10 cellular contexts compared by ENCODE assay signal in the genomic region with DNA sequence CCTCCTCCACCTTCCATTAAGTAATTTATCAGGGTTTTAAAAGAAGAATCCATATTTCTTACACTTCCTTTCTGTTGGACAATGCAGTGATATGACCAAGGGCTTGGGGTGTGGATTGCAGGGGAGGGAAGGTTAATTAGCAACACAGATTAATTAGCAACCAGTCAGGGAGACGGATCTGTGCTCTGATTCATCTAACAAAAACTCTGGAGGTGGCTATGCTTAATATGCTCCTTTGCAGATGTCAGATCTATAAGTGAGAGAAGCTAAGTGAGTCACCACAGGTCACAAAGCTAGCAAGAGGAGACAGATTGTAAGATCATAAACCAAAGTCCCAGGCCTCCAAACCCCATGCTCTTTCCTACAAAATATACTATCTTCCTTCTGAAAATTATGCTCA.
DNase-seq lines count a peak whose midpoint lies in the region; ATAC-seq and TF ChIP-seq lines count a peak whose summit lies in the region.
"Had no signal": no experiment of that assay in that cellular context is flagged by ENCODE, and none has a peak within 500 bp of the region (broad histone marks: within the 10 kb centered on the region; RNA-seq: fewer than 3 reads in every experiment).

No MANE protein-coding gene starts in this region.

- H3K36me3 Mint-ChIP-seq in activated naive CD8-positive, alpha-beta T cell treated with anti-CD3 and anti-CD28 coated beads for 36 hours, result peaks cover 1% of the 10 kb centered on the region
- H3K36me3 Mint-ChIP-seq in WTC11, result no peaks in the 10 kb centered on the region
- H3K36me3 Mint-ChIP-seq: neural progenitor cell had no signal

- intact Hi-C loops in mucosa of descending colon (cut with DNase I, micrococcal nuclease), result no loop called here

- in situ Hi-C loops in Caki2 (cut with HindIII; ENCODE audit: low pct_unique_long_range_greater_than_20kb, low sequenced_read_pairs), result no loop called here

- no peaks in the 10 kb centered on the region for H3K9me3 ChIP-seq in mucosa of descending colon

- POLR2A ChIA-PET in WTC11 (lab: Charles Lee), result no interaction called here

- H3K36me3 ChIP-seq in mucosa of descending colon (ENCODE audit: low read depth), result no peaks in the 10 kb centered on the region
- H3K36me3 ChIP-seq: neural progenitor cell had no signal

- H3K4me1 Mint-ChIP-seq in activated naive CD8-positive, alpha-beta T cell treated with anti-CD3 and anti-CD28 coated beads for 36 hours, result peaks cover 81% of the 10 kb centered on the region
- peaks cover 2% of the 10 kb centered on the region; the same call in 1 of the 2 replicates for H3K4me1 Mint-ChIP-seq in WTC11

- no peak overlapping the region for H3K4me3 ChIP-seq in mucosa of descending colon
- H3K4me3 ChIP-seq: neural progenitor cell had no signal

- peak; percentile 92 for DNase-seq in Caki2 (ENCODE audit: low read depth)
- no peak for DNase-seq in activated naive CD8-positive, alpha-beta T cell treated with anti-CD3 and anti-CD28 coated beads for 36 hours
- no peak for DNase-seq in mucosa of descending colon
- DNase-seq in WTC11 (ENCODE audit: low spot score), result no peak
- DNase-seq in NCI-H2196 (lab: John Stamatoyannopoulos, UW; ENCODE audit: unreplicated experiment), result no peak
- DNase-seq: MM.1S had no signal

- H3K4me3 Mint-ChIP-seq in activated naive CD8-positive, alpha-beta T cell treated with anti-CD3 and anti-CD28 coated beads for 36 hours, result peak overlapping the region; percentile 11
- no peak overlapping the region for H3K4me3 Mint-ChIP-seq in WTC11
- H3K4me3 Mint-ChIP-seq: neural progenitor cell had no signal

- H3K27me3 Mint-ChIP-seq in activated naive CD8-positive, alpha-beta T cell treated with anti-CD3 and anti-CD28 coated beads for 36 hours, result no peaks in the 10 kb centered on the region
- H3K27me3 Mint-ChIP-seq in WTC11 (ENCODE audit: low read depth), result no peaks in the 10 kb centered on the region

- ATAC-seq in HG03520 (IDR thresholded peaks at IDR 0.05; ENCODE audit: unreplicated experiment) (peak; percentile 40), mucosa of descending colon (peak; percentile 52), WTC11 (no peak), HG02885 (IDR thresholded peaks at IDR 0.05; ENCODE audit: poor library complexity, unreplicated experiment) (no peak), GM19455 (IDR thresholded peaks at IDR 0.05; ENCODE audit: unreplicated experiment) (no peak)

- peak overlapping the region; percentile 81 for H3K27ac Mint-ChIP-seq in activated naive CD8-positive, alpha-beta T cell treated with anti-CD3 and anti-CD28 coated beads for 36 hours
- no peak overlapping the region for H3K27ac Mint-ChIP-seq in WTC11
- H3K27ac Mint-ChIP-seq: neural progenitor cell had no signal

- peaks cover 2% of the 10 kb centered on the region for H3K9me3 Mint-ChIP-seq in activated naive CD8-positive, alpha-beta T cell treated with anti-CD3 and anti-CD28 coated beads for 36 hours
- no peaks in the 10 kb centered on the region for H3K9me3 Mint-ChIP-seq in WTC11

- peaks cover 10% of the 10 kb centered on the region for H3K4me1 ChIP-seq in mucosa of descending colon (ENCODE audit: low read depth)
- H3K4me1 ChIP-seq: neural progenitor cell had no signal

- CTCF ChIA-PET in WTC11 (lab: Charles Lee), result no interaction called here

- TF ChIP-seq CTCF in mucosa of descending colon (IDR thresholded peaks at IDR 0.05), result no peak
- no peak for TF ChIP-seq CTCF in WTC11 (IDR thresholded peaks at IDR 0.05)

TF ChIP-seq in WTC11, 78 proteins besides CTCF, POLR2A, EP300 and RAD21:
- TF ChIP-seq SMAD4 (CRISPR knock-in tag; IDR thresholded peaks at IDR 0.05) (no peak), CREB1 (CRISPR knock-in tag; IDR thresholded peaks at IDR 0.05) (no peak)
- TF ChIP-seq, protein P1, sequence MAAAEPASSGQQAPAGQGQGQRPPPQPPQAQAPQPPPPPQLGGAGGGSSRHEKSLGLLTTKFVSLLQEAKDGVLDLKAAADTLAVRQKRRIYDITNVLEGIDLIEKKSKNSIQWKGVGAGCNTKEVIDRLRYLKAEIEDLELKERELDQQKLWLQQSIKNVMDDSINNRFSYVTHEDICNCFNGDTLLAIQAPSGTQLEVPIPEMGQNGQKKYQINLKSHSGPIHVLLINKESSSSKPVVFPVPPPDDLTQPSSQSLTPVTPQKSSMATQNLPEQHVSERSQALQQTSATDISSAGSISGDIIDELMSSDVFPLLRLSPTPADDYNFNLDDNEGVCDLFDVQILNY (CRISPR knock-in tag; IDR thresholded peaks at IDR 0.05), result no peak

Comparison
In these comparisons a context has a peak if more than half of its experiments do, and no peak if none do; other contexts are left out.
1. ATAC-seq: peak in HG03520 (single experiment) and mucosa of descending colon (single experiment); none in WTC11 (single experiment), HG02885 (single experiment) and GM19455 (single experiment).